Comparison of ENCODE assay signal across 1 cellular context in genomic region chr17:59503489-59503888, GRCh38.
TF ChIP-seq lines count a peak whose summit lies in the region.

No MANE protein-coding gene starts in this region.

TF ChIP-seq in A549, 52 proteins besides CTCF, POLR2A, EP300 and RAD21 (continued from another document):
- no peak for TF ChIP-seq ATOH8 (CRISPR knock-in tag; IDR thresholded peaks at IDR 0.05; ENCODE audit: low read depth)
- TF ChIP-seq MAFK (IDR thresholded peaks at IDR 0.05; ENCODE audit: partially characterized antibody) = no peak
- no peak for TF ChIP-seq GATA3 (IDR thresholded peaks at IDR 0.05; ENCODE audit: borderline replicate concordance)
- TF ChIP-seq E2F6 (IDR thresholded peaks at IDR 0.05; ENCODE audit: borderline replicate concordance, low read depth) = no peak
- TF ChIP-seq CBX8 (IDR thresholded peaks at IDR 0.05) = no peak
- no peak for TF ChIP-seq ESRRA (IDR thresholded peaks at IDR 0.05; ENCODE audit: borderline replicate concordance, low read length)
- no peak for TF ChIP-seq BHLHE40 (IDR thresholded peaks at IDR 0.05; ENCODE audit: low read depth, low read length)
- TF ChIP-seq EHF (CRISPR knock-in tag; IDR thresholded peaks at IDR 0.05) = no peak
- no peak for TF ChIP-seq HMGXB4 (CRISPR knock-in tag; IDR thresholded peaks at IDR 0.05; ENCODE audit: borderline replicate concordance)
